Comparison of ENCODE assay signal across 23 cellular contexts in the genomic region with DNA sequence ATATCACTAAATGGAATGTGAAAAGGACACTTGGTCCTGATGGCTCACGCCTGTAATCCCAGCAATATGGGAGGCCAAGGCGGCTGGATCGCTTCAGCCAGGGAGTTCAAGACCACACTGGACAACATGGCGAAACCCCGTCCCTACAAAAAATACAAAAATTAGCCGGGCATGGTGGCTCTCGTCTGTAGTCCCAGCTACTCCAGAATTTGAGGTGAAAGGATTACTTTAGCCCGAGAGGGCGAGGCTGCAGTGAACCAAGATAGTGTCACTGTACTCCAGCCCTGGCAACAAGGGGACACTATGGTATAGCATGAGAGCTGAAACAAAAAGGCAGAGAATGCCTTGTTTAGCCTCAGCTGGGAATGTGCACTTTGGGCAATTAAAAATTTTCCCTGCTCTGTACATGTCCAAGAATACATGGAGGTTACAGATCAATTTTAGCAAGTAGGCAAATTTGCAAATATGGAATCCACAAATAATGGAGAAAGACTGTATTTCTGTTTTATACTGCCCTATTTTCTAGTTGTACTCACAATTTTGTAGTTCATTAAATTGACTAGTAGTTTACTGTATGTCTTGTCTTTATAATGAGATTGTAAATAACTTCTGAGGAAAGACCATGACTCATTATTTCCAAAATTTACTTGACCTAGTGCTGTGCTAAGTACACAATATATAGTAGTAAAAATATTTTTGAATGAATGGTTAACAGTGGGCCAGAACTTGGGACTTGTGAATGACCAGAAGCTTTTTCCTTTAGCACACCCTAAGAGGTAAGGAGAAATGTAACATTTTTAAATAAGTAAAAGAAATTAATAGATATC.
"Had no signal": no experiment of that assay in that cellular context is flagged by ENCODE, and none has a peak within 500 bp of the region (broad histone marks: within the 10 kb centered on the region; RNA-seq: fewer than 3 reads in every experiment).

No MANE protein-coding gene starts in this region.

- DNase-seq: activated CD4-positive, alpha-beta memory T cell treated with anti-CD3 and anti-CD28 coated beads for 36 hours; activated CD4-positive, alpha-beta T cell treated with anti-CD3 and anti-CD28 coated beads for 36 hours; activated naive CD4-positive, alpha-beta T cell; activated T-cell treated with anti-CD3 and anti-CD28 coated beads for 4 hours; caudate nucleus; foreskin melanocyte; glutamatergic neuron; hypothalamus; kidney; midbrain; nephron progenitor cell; stimulated activated CD4-positive, alpha-beta T cell treated with anti-CD3 and anti-CD28 coated beads, Interleukin-12 subunit alpha, Interleukin-12 subunit beta, amount 100 ng/mL, for 4 hours; stimulated activated CD4-positive, alpha-beta T cell treated with anti-CD3 and anti-CD28 coated beads, Interleukin-1b, Interleukin-23, amount 100 ng/mL, for 48 hours; stimulated activated CD8-positive, alpha-beta memory T cell treated with anti-CD3 and anti-CD28 coated beads, Interleukin-4, amount 100 ng/mL, for 48 hours; stimulated activated naive CD4-positive, alpha-beta T cell; substantia nigra; uterus had no signal

- H3K9me3 ChIP-seq: tibial nerve, uterus had no signal

- ATAC-seq: activated CD4-positive, alpha-beta T cell treated with anti-CD3 and anti-CD28 coated beads for 36 hours; left lobe of liver had no signal

- H3K36me3 ChIP-seq: tibial nerve, uterus had no signal

- FAIRE-seq: kidney had no signal

- H3K36me3 Mint-ChIP-seq: brain had no signal

- H3K27ac ChIP-seq: tibial nerve, uterus had no signal

- H3K27me3 ChIP-seq: tibial nerve, uterus had no signal

- H3K4me3 Mint-ChIP-seq: activated CD4-positive, alpha-beta memory T cell treated with anti-CD3 and anti-CD28 coated beads for 36 hours; activated CD4-positive, alpha-beta T cell treated with anti-CD3 and anti-CD28 coated beads for 36 hours; nephron progenitor cell; T-helper 1 cell treated with Interleukin-12 subunit alpha and Interleukin-12 subunit beta and Interleukin-4 antibody, amounts not matched to agents 30 μg/mL and 1 μg/mL, for 36 hours had no signal

- H3K9me3 Mint-ChIP-seq: activated CD4-positive, alpha-beta memory T cell treated with anti-CD3 and anti-CD28 coated beads for 36 hours; brain; nephron progenitor cell; T-helper 1 cell treated with Interleukin-12 subunit alpha and Interleukin-12 subunit beta and Interleukin-4 antibody, amounts not matched to agents 30 μg/mL and 1 μg/mL, for 36 hours had no signal

- H3K4me3 ChIP-seq: lung, tibial nerve, uterus had no signal

- H3K27me3 Mint-ChIP-seq: activated CD4-positive, alpha-beta memory T cell treated with anti-CD3 and anti-CD28 coated beads for 36 hours; activated CD4-positive, alpha-beta T cell treated with anti-CD3 and anti-CD28 coated beads for 36 hours; progenitor cell of endocrine pancreas had no signal

- H3K27ac Mint-ChIP-seq: activated CD4-positive, alpha-beta memory T cell treated with anti-CD3 and anti-CD28 coated beads for 36 hours; activated CD4-positive, alpha-beta T cell treated with anti-CD3 and anti-CD28 coated beads for 36 hours; brain; nephron progenitor cell; progenitor cell of endocrine pancreas; T-helper 1 cell treated with Interleukin-12 subunit alpha and Interleukin-12 subunit beta and Interleukin-4 antibody, amounts not matched to agents 30 μg/mL and 1 μg/mL, for 36 hours had no signal
